ENCODE assay signal across 20 cellular contexts in genomic region chr3:157139938-157140534, GRCh38.
"Had no signal": no experiment of that assay in that cellular context is flagged by ENCODE, and none has a peak within 500 bp of the region (broad histone marks: within the 10 kb centered on the region; RNA-seq: fewer than 3 reads in every experiment).

No MANE protein-coding gene starts in this region.

- DNase-seq: effector memory CD8-positive, alpha-beta T cell; glutamatergic neuron; left colon; mesendoderm; naive B cell; nephron progenitor cell; psoas muscle; retina; right lobe of liver; stimulated activated CD4-positive, alpha-beta T cell treated with anti-CD3 and anti-CD28 coated beads, Interleukin-4, amount 100 ng/mL, for 1 hour; stimulated activated CD8-positive, alpha-beta memory T cell treated with anti-CD3 and anti-CD28 coated beads, Interleukin-4, amount 100 ng/mL, for 48 hours; tibial artery; upper lobe of left lung had no signal

- H3K9me3 ChIP-seq: esophagus muscularis mucosa, gastroesophageal sphincter, psoas muscle, right lobe of liver, tibial artery, upper lobe of left lung, vagina had no signal

- H3K27me3 Mint-ChIP-seq: dendritic cell treated with granulocyte-macrophage colony-stimulating factor and Interleukin-4, amounts not matched to agents 40 ng/mL and 50 ng/mL, for 4 days; effector memory CD8-positive, alpha-beta T cell; naive B cell; stimulated activated naive CD8-positive, alpha-beta T cell treated with anti-CD3 and anti-CD28 coated beads, Interleukin-15, Interleukin-2, amounts not matched to agents 100 ng/mL and 50 ng/mL, for 24 hours had no signal

- H3K27ac ChIP-seq: epithelial cell of prostate, esophagus muscularis mucosa, gastroesophageal sphincter, psoas muscle, right lobe of liver, tibial artery, upper lobe of left lung, vagina had no signal

- H3K27ac Mint-ChIP-seq: dendritic cell treated with granulocyte-macrophage colony-stimulating factor and Interleukin-4, amounts not matched to agents 40 ng/mL and 50 ng/mL, for 4 days; stimulated activated naive CD8-positive, alpha-beta T cell treated with anti-CD3 and anti-CD28 coated beads, Interleukin-15, Interleukin-2, amounts not matched to agents 100 ng/mL and 50 ng/mL, for 24 hours had no signal

- ATAC-seq: effector memory CD8-positive, alpha-beta T cell; gastroesophageal sphincter; left colon; psoas muscle; right lobe of liver; stimulated activated effector memory CD8-positive, alpha-beta T cell treated with anti-CD3 and anti-CD28 coated beads, Interleukin-12 subunit alpha, Interleukin-12 subunit beta, amount 100 ng/mL, for 72 hours had no signal

- H3K4me3 Mint-ChIP-seq: dendritic cell treated with granulocyte-macrophage colony-stimulating factor and Interleukin-4, amounts not matched to agents 40 ng/mL and 50 ng/mL, for 4 days; effector memory CD8-positive, alpha-beta T cell; nephron progenitor cell; stimulated activated effector memory CD8-positive, alpha-beta T cell treated with anti-CD3 and anti-CD28 coated beads, Interleukin-12 subunit alpha, Interleukin-12 subunit beta, amount 100 ng/mL, for 72 hours; stimulated activated naive CD8-positive, alpha-beta T cell treated with anti-CD3 and anti-CD28 coated beads, Interleukin-15, Interleukin-2, amounts not matched to agents 100 ng/mL and 50 ng/mL, for 24 hours had no signal

- H3K9me3 Mint-ChIP-seq: dendritic cell treated with granulocyte-macrophage colony-stimulating factor and Interleukin-4, amounts not matched to agents 40 ng/mL and 50 ng/mL, for 4 days; effector memory CD8-positive, alpha-beta T cell; naive B cell; nephron progenitor cell; stimulated activated effector memory CD8-positive, alpha-beta T cell treated with anti-CD3 and anti-CD28 coated beads, Interleukin-12 subunit alpha, Interleukin-12 subunit beta, amount 100 ng/mL, for 72 hours; stimulated activated naive CD8-positive, alpha-beta T cell treated with anti-CD3 and anti-CD28 coated beads, Interleukin-15, Interleukin-2, amounts not matched to agents 100 ng/mL and 50 ng/mL, for 24 hours had no signal

- H3K27me3 ChIP-seq: esophagus muscularis mucosa, gastroesophageal sphincter, right lobe of liver, tibial artery, upper lobe of left lung, vagina had no signal
